Comparison of ENCODE assay signal across 1 cellular context in the genomic region with DNA sequence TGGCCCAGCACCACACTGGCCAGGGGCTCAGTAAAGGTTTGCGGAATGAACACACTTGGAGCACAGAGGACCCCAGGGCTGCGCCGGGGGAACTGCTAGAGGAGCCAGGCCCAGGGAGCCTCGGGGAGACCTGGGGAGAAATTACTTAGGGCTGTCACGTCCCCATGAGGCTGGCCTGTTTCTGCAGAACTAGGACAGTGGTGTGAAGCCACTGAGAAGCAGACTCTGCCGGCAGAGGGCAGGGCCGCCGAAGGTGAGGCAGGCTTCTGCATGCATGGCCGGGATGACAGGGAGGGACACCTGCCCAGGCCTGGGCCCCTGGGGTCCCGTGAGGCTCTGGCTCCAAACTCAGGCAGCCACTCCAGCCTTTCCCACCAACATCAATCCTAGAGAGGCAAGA.
TF ChIP-seq lines count a peak whose summit lies in the region.

No MANE protein-coding gene starts in this region.

TF ChIP-seq in WTC11, 78 proteins besides CTCF, POLR2A, EP300 and RAD21 (continued from another document):
- TF ChIP-seq, protein P1, sequence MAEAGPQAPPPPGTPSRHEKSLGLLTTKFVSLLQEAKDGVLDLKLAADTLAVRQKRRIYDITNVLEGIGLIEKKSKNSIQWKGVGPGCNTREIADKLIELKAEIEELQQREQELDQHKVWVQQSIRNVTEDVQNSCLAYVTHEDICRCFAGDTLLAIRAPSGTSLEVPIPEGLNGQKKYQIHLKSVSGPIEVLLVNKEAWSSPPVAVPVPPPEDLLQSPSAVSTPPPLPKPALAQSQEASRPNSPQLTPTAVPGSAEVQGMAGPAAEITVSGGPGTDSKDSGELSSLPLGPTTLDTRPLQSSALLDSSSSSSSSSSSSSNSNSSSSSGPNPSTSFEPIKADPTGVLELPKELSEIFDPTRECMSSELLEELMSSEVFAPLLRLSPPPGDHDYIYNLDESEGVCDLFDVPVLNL (CRISPR knock-in tag; IDR thresholded peaks at IDR 0.05; ENCODE audit: borderline replicate concordance, low read depth): no peak
- TF ChIP-seq, protein P2, sequence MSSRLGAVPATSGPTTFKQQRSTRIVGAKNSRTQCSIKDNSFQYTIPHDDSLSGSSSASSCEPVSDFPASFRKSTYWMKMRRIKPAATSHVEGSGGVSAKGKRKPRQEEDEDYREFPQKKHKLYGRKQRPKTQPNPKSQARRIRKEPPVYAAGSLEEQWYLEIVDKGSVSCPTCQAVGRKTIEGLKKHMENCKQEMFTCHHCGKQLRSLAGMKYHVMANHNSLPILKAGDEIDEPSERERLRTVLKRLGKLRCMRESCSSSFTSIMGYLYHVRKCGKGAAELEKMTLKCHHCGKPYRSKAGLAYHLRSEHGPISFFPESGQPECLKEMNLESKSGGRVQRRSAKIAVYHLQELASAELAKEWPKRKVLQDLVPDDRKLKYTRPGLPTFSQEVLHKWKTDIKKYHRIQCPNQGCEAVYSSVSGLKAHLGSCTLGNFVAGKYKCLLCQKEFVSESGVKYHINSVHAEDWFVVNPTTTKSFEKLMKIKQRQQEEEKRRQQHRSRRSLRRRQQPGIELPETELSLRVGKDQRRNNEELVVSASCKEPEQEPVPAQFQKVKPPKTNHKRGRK (CRISPR knock-in tag; IDR thresholded peaks at IDR 0.05; ENCODE audit: borderline replicate concordance): no peak
- TF ChIP-seq, protein P3, sequence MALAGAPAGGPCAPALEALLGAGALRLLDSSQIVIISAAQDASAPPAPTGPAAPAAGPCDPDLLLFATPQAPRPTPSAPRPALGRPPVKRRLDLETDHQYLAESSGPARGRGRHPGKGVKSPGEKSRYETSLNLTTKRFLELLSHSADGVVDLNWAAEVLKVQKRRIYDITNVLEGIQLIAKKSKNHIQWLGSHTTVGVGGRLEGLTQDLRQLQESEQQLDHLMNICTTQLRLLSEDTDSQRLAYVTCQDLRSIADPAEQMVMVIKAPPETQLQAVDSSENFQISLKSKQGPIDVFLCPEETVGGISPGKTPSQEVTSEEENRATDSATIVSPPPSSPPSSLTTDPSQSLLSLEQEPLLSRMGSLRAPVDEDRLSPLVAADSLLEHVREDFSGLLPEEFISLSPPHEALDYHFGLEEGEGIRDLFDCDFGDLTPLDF (CRISPR knock-in tag; IDR thresholded peaks at IDR 0.05): no peak
- TF ChIP-seq RELA (CRISPR knock-in tag; IDR thresholded peaks at IDR 0.05; ENCODE audit: borderline replicate concordance): no peak
- no peak for TF ChIP-seq ZNF219 (CRISPR knock-in tag; IDR thresholded peaks at IDR 0.05; ENCODE audit: borderline replicate concordance)
- TF ChIP-seq, protein P4, sequence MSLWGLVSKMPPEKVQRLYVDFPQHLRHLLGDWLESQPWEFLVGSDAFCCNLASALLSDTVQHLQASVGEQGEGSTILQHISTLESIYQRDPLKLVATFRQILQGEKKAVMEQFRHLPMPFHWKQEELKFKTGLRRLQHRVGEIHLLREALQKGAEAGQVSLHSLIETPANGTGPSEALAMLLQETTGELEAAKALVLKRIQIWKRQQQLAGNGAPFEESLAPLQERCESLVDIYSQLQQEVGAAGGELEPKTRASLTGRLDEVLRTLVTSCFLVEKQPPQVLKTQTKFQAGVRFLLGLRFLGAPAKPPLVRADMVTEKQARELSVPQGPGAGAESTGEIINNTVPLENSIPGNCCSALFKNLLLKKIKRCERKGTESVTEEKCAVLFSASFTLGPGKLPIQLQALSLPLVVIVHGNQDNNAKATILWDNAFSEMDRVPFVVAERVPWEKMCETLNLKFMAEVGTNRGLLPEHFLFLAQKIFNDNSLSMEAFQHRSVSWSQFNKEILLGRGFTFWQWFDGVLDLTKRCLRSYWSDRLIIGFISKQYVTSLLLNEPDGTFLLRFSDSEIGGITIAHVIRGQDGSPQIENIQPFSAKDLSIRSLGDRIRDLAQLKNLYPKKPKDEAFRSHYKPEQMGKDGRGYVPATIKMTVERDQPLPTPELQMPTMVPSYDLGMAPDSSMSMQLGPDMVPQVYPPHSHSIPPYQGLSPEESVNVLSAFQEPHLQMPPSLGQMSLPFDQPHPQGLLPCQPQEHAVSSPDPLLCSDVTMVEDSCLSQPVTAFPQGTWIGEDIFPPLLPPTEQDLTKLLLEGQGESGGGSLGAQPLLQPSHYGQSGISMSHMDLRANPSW (CRISPR knock-in tag; conservative IDR thresholded peaks at IDR 0.05; ENCODE audit: low read depth): no peak
